Comparison of ENCODE assay signal across 29 cellular contexts in genomic region chr4:43133566-43133965, GRCh38.
"Had no signal": no experiment of that assay in that cellular context is flagged by ENCODE, and none has a peak within 500 bp of the region (broad histone marks: within the 10 kb centered on the region; RNA-seq: fewer than 3 reads in every experiment).

No MANE protein-coding gene starts in this region.

- H3K27ac ChIP-seq: brain microvascular endothelial cell, esophagus squamous epithelium, left lung, right atrium auricular region, upper lobe of left lung, vagina had no signal

- H3K4me3 Mint-ChIP-seq: activated B cell treated with CpG ODN at 0.5 μM for 24 hours; activated CD8-positive, alpha-beta T cell treated with anti-CD3 and anti-CD28 coated beads for 36 hours; activated T-cell treated with anti-CD3 and anti-CD28 coated beads, Interleukin-2, amount 50 U/mL, for 4 hours; activated T-helper 17 cell treated with anti-CD3 and anti-CD28 coated beads, Interleukin-2, amount 50 U/mL, for 72 hours; dendritic cell treated with granulocyte-macrophage colony-stimulating factor and Interleukin-4, amounts not matched to agents 40 ng/mL and 50 ng/mL, for 4 days; endodermal cell; natural killer cell treated with Interleukin-12 subunit alpha and Interleukin-12 subunit beta and Interleukin-15 and Interleukin-18, amount 100 ng/mL, for 72 hours; stimulated activated memory B cell treated with anti-CD40 and anti-IgM and Interleukin-4, amounts not matched to agents 10 μg/mL and 1 μg/mL and 100 μg/mL, for 72 hours; stimulated activated naive CD8-positive, alpha-beta T cell treated with anti-CD3 and anti-CD28 coated beads, Interleukin-15, amount 100 ng/mL, for 72 hours had no signal

- H3K27me3 ChIP-seq: brain microvascular endothelial cell, esophagus squamous epithelium, left lung, right atrium auricular region, upper lobe of left lung, vagina had no signal

- H3K27ac Mint-ChIP-seq: activated B cell treated with CpG ODN at 0.5 μM for 24 hours; activated CD8-positive, alpha-beta T cell treated with anti-CD3 and anti-CD28 coated beads for 36 hours; activated T-helper 17 cell treated with anti-CD3 and anti-CD28 coated beads, Interleukin-2, amount 50 U/mL, for 72 hours; dendritic cell treated with granulocyte-macrophage colony-stimulating factor and Interleukin-4, amounts not matched to agents 40 ng/mL and 50 ng/mL, for 4 days; endodermal cell; natural killer cell treated with Interleukin-12 subunit alpha and Interleukin-12 subunit beta and Interleukin-15 and Interleukin-18, amount 100 ng/mL, for 72 hours; stimulated activated memory B cell treated with anti-CD40 and anti-IgM and Interleukin-4, amounts not matched to agents 10 μg/mL and 1 μg/mL and 100 μg/mL, for 72 hours; stimulated activated naive CD8-positive, alpha-beta T cell treated with anti-CD3 and anti-CD28 coated beads, Interleukin-15, amount 100 ng/mL, for 72 hours had no signal

- FAIRE-seq: astrocyte had no signal

- H3K36me3 Mint-ChIP-seq: natural killer cell treated with Interleukin-12 subunit alpha and Interleukin-12 subunit beta and Interleukin-15 and Interleukin-18, amount 100 ng/mL, for 72 hours; stimulated activated memory B cell treated with anti-CD40 and anti-IgM and Interleukin-4, amounts not matched to agents 10 μg/mL and 1 μg/mL and 100 μg/mL, for 72 hours had no signal

- H3K9me3 Mint-ChIP-seq: activated CD8-positive, alpha-beta T cell treated with anti-CD3 and anti-CD28 coated beads for 36 hours; activated T-cell treated with anti-CD3 and anti-CD28 coated beads, Interleukin-2, amount 50 U/mL, for 4 hours; activated T-helper 17 cell treated with anti-CD3 and anti-CD28 coated beads, Interleukin-2, amount 50 U/mL, for 72 hours; dendritic cell treated with granulocyte-macrophage colony-stimulating factor and Interleukin-4, amounts not matched to agents 40 ng/mL and 50 ng/mL, for 4 days; endodermal cell; stimulated activated naive CD8-positive, alpha-beta T cell treated with anti-CD3 and anti-CD28 coated beads, Interleukin-15, amount 100 ng/mL, for 72 hours had no signal

- H3K36me3 ChIP-seq: brain microvascular endothelial cell, esophagus squamous epithelium, left lung, right atrium auricular region, upper lobe of left lung, vagina had no signal

- H3K4me1 Mint-ChIP-seq: activated T-helper 17 cell treated with anti-CD3 and anti-CD28 coated beads, Interleukin-2, amount 50 U/mL, for 72 hours; stimulated activated memory B cell treated with anti-CD40 and anti-IgM and Interleukin-4, amounts not matched to agents 10 μg/mL and 1 μg/mL and 100 μg/mL, for 72 hours; stimulated activated naive CD8-positive, alpha-beta T cell treated with anti-CD3 and anti-CD28 coated beads, Interleukin-15, amount 100 ng/mL, for 72 hours had no signal

- H3K9me3 ChIP-seq: esophagus squamous epithelium, mucosa of descending colon, upper lobe of left lung, vagina had no signal

- H3K4me1 ChIP-seq: esophagus squamous epithelium, left lung, right atrium auricular region, upper lobe of left lung, vagina had no signal

- ATAC-seq: activated CD8-positive, alpha-beta T cell treated with anti-CD3 and anti-CD28 coated beads for 36 hours; activated T-cell treated with anti-CD3 and anti-CD28 coated beads, Interleukin-2, amount 50 U/mL, for 4 hours; activated T-helper 17 cell treated with anti-CD3 and anti-CD28 coated beads, Interleukin-2, amount 50 U/mL, for 72 hours; left lung; mucosa of descending colon; natural killer cell treated with Interleukin-12 subunit alpha and Interleukin-12 subunit beta and Interleukin-15 and Interleukin-18, amount 100 ng/mL, for 72 hours; stimulated activated memory B cell treated with anti-CD40 and anti-IgM and Interleukin-4, amounts not matched to agents 10 μg/mL and 1 μg/mL and 100 μg/mL, for 72 hours; stimulated activated naive CD8-positive, alpha-beta T cell treated with anti-CD3 and anti-CD28 coated beads, Interleukin-15, amount 100 ng/mL, for 72 hours had no signal

- DNase-seq: activated B cell treated with CpG ODN at 0.5 μM for 24 hours; activated CD4-positive, alpha-beta T cell treated with anti-CD3 and anti-CD28 coated beads, Interleukin-2, amount 50 U/mL, for 1 hour; activated CD8-positive, alpha-beta T cell treated with anti-CD3 and anti-CD28 coated beads for 36 hours; activated gamma-delta T cell treated with Interleukin-2 at 50 U/mL for 16 hours; activated naive CD4-positive, alpha-beta T cell treated with anti-CD3 and anti-CD28 coated beads, Interleukin-2, amount 50 U/mL, for 16 hours; activated T-cell treated with anti-CD3 and anti-CD28 coated beads, Interleukin-2, amount 50 U/mL, for 4 hours; amniotic stem cell; brain microvascular endothelial cell; caudate nucleus; endodermal cell; esophagus squamous epithelium; kidney glomerular epithelial cell; left lung; mucosa of descending colon; stimulated activated CD4-positive, alpha-beta T cell treated with anti-CD3 and anti-CD28 coated beads, Interleukin-1b, Interleukin-23, amount 100 ng/mL, for 48 hours; stimulated activated CD4-positive, alpha-beta T cell treated with anti-CD3 and anti-CD28 coated beads, Interleukin-4, amount 100 ng/mL, for 4 hours; stimulated activated CD8-positive, alpha-beta memory T cell treated with anti-CD3 and anti-CD28 coated beads, Interleukin-4, amount 100 ng/mL, for 48 hours; stimulated activated naive CD8-positive, alpha-beta T cell treated with anti-CD3 and anti-CD28 coated beads, Interleukin-15, amount 100 ng/mL, for 72 hours; substantia nigra; upper lobe of left lung had no signal

- H3K4me2 ChIP-seq: smooth muscle cell had no signal

- H3K27me3 Mint-ChIP-seq: activated B cell treated with CpG ODN at 0.5 μM for 24 hours; activated CD8-positive, alpha-beta T cell treated with anti-CD3 and anti-CD28 coated beads for 36 hours; activated T-helper 17 cell treated with anti-CD3 and anti-CD28 coated beads, Interleukin-2, amount 50 U/mL, for 72 hours; dendritic cell treated with granulocyte-macrophage colony-stimulating factor and Interleukin-4, amounts not matched to agents 40 ng/mL and 50 ng/mL, for 4 days; natural killer cell treated with Interleukin-12 subunit alpha and Interleukin-12 subunit beta and Interleukin-15 and Interleukin-18, amount 100 ng/mL, for 72 hours; stimulated activated memory B cell treated with anti-CD40 and anti-IgM and Interleukin-4, amounts not matched to agents 10 μg/mL and 1 μg/mL and 100 μg/mL, for 72 hours; stimulated activated naive CD8-positive, alpha-beta T cell treated with anti-CD3 and anti-CD28 coated beads, Interleukin-15, amount 100 ng/mL, for 72 hours had no signal

- H3K4me3 ChIP-seq: esophagus squamous epithelium, left lung, lung, mucosa of descending colon, right atrium auricular region, smooth muscle cell, upper lobe of left lung, vagina had no signal
